ENCODE assay signal across 33 cellular contexts in the genomic region with DNA sequence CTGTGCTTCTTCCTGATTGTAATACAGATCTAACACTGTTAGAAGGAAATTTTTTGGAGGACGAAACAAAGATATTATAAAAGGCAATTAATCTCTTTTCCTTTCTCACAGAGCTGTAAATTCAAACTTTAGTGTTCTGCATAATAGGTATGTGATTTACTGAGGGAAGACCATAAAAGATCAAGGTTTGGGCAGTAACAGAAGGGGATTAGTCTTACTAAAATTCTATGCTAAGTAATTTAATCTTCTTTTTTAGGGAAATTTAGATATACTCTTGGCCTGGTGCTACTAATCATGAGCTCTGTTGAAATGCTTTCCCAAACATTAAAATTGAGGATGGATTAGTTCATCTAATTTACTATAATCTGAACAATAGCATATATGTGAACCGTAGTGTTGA.
"Had no signal": no experiment of that assay in that cellular context is flagged by ENCODE, and none has a peak within 500 bp of the region (broad histone marks: within the 10 kb centered on the region; RNA-seq: fewer than 3 reads in every experiment).

No MANE protein-coding gene starts in this region.

- H3K9me3 ChIP-seq: adrenal gland, body of pancreas, esophagus muscularis mucosa, gastrocnemius medialis, heart left ventricle had no signal

- H3K4me1 ChIP-seq: adrenal gland, body of pancreas, esophagus muscularis mucosa, foreskin keratinocyte, gastrocnemius medialis, heart left ventricle had no signal

- H3K4me1 Mint-ChIP-seq: activated CD8-positive, alpha-beta memory T cell treated with anti-CD3 and anti-CD28 coated beads, Interleukin-2, amount 10 ng/mL, durations not matched to agents 7 days and 5 days; activated naive CD4-positive, alpha-beta T cell treated with anti-CD3 and anti-CD28 coated beads, Interleukin-2, amount 50 U/mL, for 24 hours had no signal

- H3K4me3 Mint-ChIP-seq: activated CD4-positive, alpha-beta memory T cell treated with anti-CD3 and anti-CD28 coated beads for 36 hours; activated CD4-positive, alpha-beta T cell treated with anti-CD3 and anti-CD28 coated beads for 36 hours; activated CD4-positive, alpha-beta T cell treated with anti-CD3 and anti-CD28 coated beads, Interleukin-2, amount 10 ng/mL, durations not matched to agents 24 days and 14 days; activated CD8-positive, alpha-beta memory T cell treated with anti-CD3 and anti-CD28 coated beads, Interleukin-2, amount 10 ng/mL, durations not matched to agents 7 days and 5 days; activated CD8-positive, alpha-beta T cell treated with anti-CD3 and anti-CD28 coated beads, Interleukin-2, amount 10 ng/mL, durations not matched to agents 7 days and 5 days; activated naive CD4-positive, alpha-beta T cell treated with anti-CD3 and anti-CD28 coated beads for 36 hours; activated naive CD4-positive, alpha-beta T cell treated with anti-CD3 and anti-CD28 coated beads, Interleukin-2, amount 50 U/mL, for 24 hours; activated naive CD8-positive, alpha-beta T cell treated with anti-CD3 and anti-CD28 coated beads for 36 hours; activated naive CD8-positive, alpha-beta T cell treated with anti-CD3 and anti-CD28 coated beads, Interleukin-2, amount 50 U/mL, for 24 hours; activated T-helper 1 cell treated with anti-CD3 and anti-CD28 coated beads, Interleukin-12 subunit alpha, Interleukin-12 subunit beta, Interleukin-2, Interleukin-4 antibody, amounts not matched to agents 30 ng/mL and 10 ng/mL and 1 ng/mL, durations not matched to agents 14 hours and 24 hours and 36 hours; effector memory CD8-positive, alpha-beta T cell had no signal

- H3K9me3 Mint-ChIP-seq: activated CD4-positive, alpha-beta memory T cell treated with anti-CD3 and anti-CD28 coated beads for 36 hours; activated naive CD4-positive, alpha-beta T cell treated with anti-CD3 and anti-CD28 coated beads for 36 hours; activated naive CD8-positive, alpha-beta T cell treated with anti-CD3 and anti-CD28 coated beads for 36 hours; activated naive CD8-positive, alpha-beta T cell treated with anti-CD3 and anti-CD28 coated beads, Interleukin-2, amount 50 U/mL, for 24 hours; activated T-helper 1 cell treated with anti-CD3 and anti-CD28 coated beads, Interleukin-12 subunit alpha, Interleukin-12 subunit beta, Interleukin-2, Interleukin-4 antibody, amounts not matched to agents 30 ng/mL and 10 ng/mL and 1 ng/mL, durations not matched to agents 14 hours and 24 hours and 36 hours; activated T-helper 2 cell treated with anti-CD3 and anti-CD28 coated beads, Interferon-gamma antibody, Interleukin-2, Interleukin-4, amounts not matched to agents 10 μg/mL and 5 μg/mL and 100 μg/mL, durations not matched to agents 14 hours and 24 hours and 36 hours; effector memory CD8-positive, alpha-beta T cell had no signal

- H3K27ac Mint-ChIP-seq: activated CD4-positive, alpha-beta memory T cell treated with anti-CD3 and anti-CD28 coated beads for 36 hours; activated CD4-positive, alpha-beta T cell treated with anti-CD3 and anti-CD28 coated beads for 36 hours; activated CD4-positive, alpha-beta T cell treated with anti-CD3 and anti-CD28 coated beads, Interleukin-2, amount 10 ng/mL, durations not matched to agents 24 days and 14 days; activated CD8-positive, alpha-beta memory T cell treated with anti-CD3 and anti-CD28 coated beads, Interleukin-2, amount 10 ng/mL, durations not matched to agents 7 days and 5 days; activated CD8-positive, alpha-beta T cell treated with anti-CD3 and anti-CD28 coated beads, Interleukin-2, amount 10 ng/mL, durations not matched to agents 7 days and 5 days; activated naive CD4-positive, alpha-beta T cell treated with anti-CD3 and anti-CD28 coated beads for 36 hours; activated naive CD4-positive, alpha-beta T cell treated with anti-CD3 and anti-CD28 coated beads, Interleukin-2, amount 50 U/mL, for 24 hours; activated naive CD8-positive, alpha-beta T cell treated with anti-CD3 and anti-CD28 coated beads for 36 hours; activated naive CD8-positive, alpha-beta T cell treated with anti-CD3 and anti-CD28 coated beads, Interleukin-2, amount 50 U/mL, for 24 hours; activated T-helper 1 cell treated with anti-CD3 and anti-CD28 coated beads, Interleukin-12 subunit alpha, Interleukin-12 subunit beta, Interleukin-2, Interleukin-4 antibody, amounts not matched to agents 30 ng/mL and 10 ng/mL and 1 ng/mL, durations not matched to agents 14 hours and 24 hours and 36 hours; activated T-helper 2 cell treated with anti-CD3 and anti-CD28 coated beads, Interferon-gamma antibody, Interleukin-2, Interleukin-4, amounts not matched to agents 10 μg/mL and 5 μg/mL and 100 μg/mL, durations not matched to agents 14 hours and 24 hours and 36 hours; effector memory CD8-positive, alpha-beta T cell had no signal

- DNase-seq: activated CD4-positive, alpha-beta memory T cell treated with anti-CD3 and anti-CD28 coated beads for 36 hours; activated CD4-positive, alpha-beta T cell treated with anti-CD3 and anti-CD28 coated beads for 36 hours; activated CD4-positive, alpha-beta T cell treated with anti-CD3 and anti-CD28 coated beads, Interleukin-2, amount 10 ng/mL, durations not matched to agents 24 days and 14 days; activated CD4-positive, CD25-positive, alpha-beta regulatory T cell; activated CD4-positive, CD25-positive, alpha-beta regulatory T cell treated with anti-CD3 and anti-CD28 coated beads, Interleukin-2, amount 50 U/mL, for 72 hours; activated CD8-positive, alpha-beta memory T cell treated with anti-CD3 and anti-CD28 coated beads, Interleukin-2, amount 10 ng/mL, durations not matched to agents 7 days and 5 days; activated CD8-positive, alpha-beta memory T cell treated with anti-CD3 and anti-CD28 coated beads, Interleukin-2, amount 50 U/mL, for 4 hours; activated CD8-positive, alpha-beta T cell treated with anti-CD3 and anti-CD28 coated beads, Interleukin-2, amount 10 ng/mL, durations not matched to agents 7 days and 5 days; activated effector memory CD4-positive, alpha-beta T cell treated with anti-CD3 and anti-CD28 coated beads, Interleukin-2, amount 50 U/mL, for 16 hours; activated naive CD4-positive, alpha-beta T cell treated with anti-CD3 and anti-CD28 coated beads for 36 hours; activated naive CD8-positive, alpha-beta T cell treated with anti-CD3 and anti-CD28 coated beads for 36 hours; activated naive CD8-positive, alpha-beta T cell treated with anti-CD3 and anti-CD28 coated beads, Interleukin-2, amount 50 U/mL, for 24 hours; activated T-cell treated with anti-CD3 and anti-CD28 coated beads, Interleukin-2, amount 50 U/mL, for 1 hour; activated T-cell treated with anti-CD3 and anti-CD28 coated beads, Interleukin-2, amount 50 U/mL, for 48 hours; adrenal gland; amygdala; aorta; body of pancreas; caudate nucleus; cortex of kidney; dermis blood vessel endothelial cell; effector CD4-positive, alpha-beta T cell; effector memory CD8-positive, alpha-beta T cell; erythroblast; foreskin keratinocyte; gastrocnemius medialis; glutamatergic neuron; heart left ventricle; T-helper 2 cell had no signal

- H3K36me3 ChIP-seq: adrenal gland, esophagus muscularis mucosa, gastrocnemius medialis, heart left ventricle had no signal

- ATAC-seq: activated CD4-positive, alpha-beta T cell treated with anti-CD3 and anti-CD28 coated beads for 36 hours; activated CD8-positive, alpha-beta memory T cell treated with anti-CD3 and anti-CD28 coated beads, Interleukin-2, amount 10 ng/mL, durations not matched to agents 7 days and 5 days; activated CD8-positive, alpha-beta T cell treated with anti-CD3 and anti-CD28 coated beads, Interleukin-2, amount 10 ng/mL, durations not matched to agents 7 days and 5 days; activated naive CD8-positive, alpha-beta T cell treated with anti-CD3 and anti-CD28 coated beads, Interleukin-2, amount 50 U/mL, for 24 hours; body of pancreas; effector memory CD8-positive, alpha-beta T cell; foreskin keratinocyte; gastrocnemius medialis; heart left ventricle had no signal

- H3K4me3 ChIP-seq: adrenal gland, body of pancreas, esophagus muscularis mucosa, gastrocnemius medialis, heart left ventricle had no signal

- H3K27ac ChIP-seq: adrenal gland, body of pancreas, esophagus muscularis mucosa, foreskin keratinocyte, gastrocnemius medialis, heart left ventricle had no signal

- H3K27me3 ChIP-seq: adrenal gland, body of pancreas, esophagus muscularis mucosa, gastrocnemius medialis, heart left ventricle had no signal

- H3K27me3 Mint-ChIP-seq: effector memory CD8-positive, alpha-beta T cell had no signal

- H3K36me3 Mint-ChIP-seq: activated CD4-positive, alpha-beta memory T cell treated with anti-CD3 and anti-CD28 coated beads for 36 hours; activated CD8-positive, alpha-beta memory T cell treated with anti-CD3 and anti-CD28 coated beads, Interleukin-2, amount 10 ng/mL, durations not matched to agents 7 days and 5 days; activated naive CD4-positive, alpha-beta T cell treated with anti-CD3 and anti-CD28 coated beads, Interleukin-2, amount 50 U/mL, for 24 hours; activated naive CD8-positive, alpha-beta T cell treated with anti-CD3 and anti-CD28 coated beads for 36 hours had no signal
